In the genomic region with DNA sequence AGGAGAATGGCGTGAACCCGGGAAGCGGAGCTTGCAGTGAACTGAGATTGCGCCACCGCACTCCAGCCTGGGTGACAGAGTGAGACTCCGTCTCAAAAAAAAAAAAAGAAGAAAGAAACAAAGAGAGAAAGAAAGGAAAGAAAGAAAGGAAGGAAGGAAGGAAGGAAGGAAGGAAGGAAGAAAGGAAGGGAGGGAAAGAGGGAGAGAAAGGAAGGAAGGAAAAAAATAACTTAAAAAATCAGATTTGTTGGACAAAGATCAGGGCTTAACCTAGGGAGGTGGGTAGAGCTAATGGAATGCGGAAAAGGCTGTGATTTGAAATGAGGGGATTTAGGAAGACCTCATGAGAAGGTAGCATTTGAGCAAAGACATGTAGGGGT, we compare ENCODE assay signal across 10 cellular contexts. TPM values are rescaled to one million over a fixed set of nuclear protein-coding genes. Genes with fewer than 3 reads are reported as not detected.
DNase-seq lines count a peak whose midpoint lies in the region; ATAC-seq and TF ChIP-seq lines count a peak whose summit lies in the region.
"Not testable (repeated sequence)": the region's sequence is repeated elsewhere in the genome, so short reads cannot be mapped to it uniquely, and the experiment has no call there.
"Had no signal": no experiment of that assay in that cellular context is flagged by ENCODE, and none has a peak within 500 bp of the region (broad histone marks: within the 10 kb centered on the region; RNA-seq: fewer than 3 reads in every experiment).

No MANE protein-coding gene starts in this region.

- not testable (repeated sequence) for H3K36me3 ChIP-seq in HEK293 (ENCODE audit: control insufficient read depth in 2 of 2, insufficient read depth in 1 of 2, low read length in 2 of 2); thymus (ENCODE audit: control insufficient read depth, insufficient read depth)

- peaks cover 27% of the 10 kb centered on the region for H3K36me3 Mint-ChIP-seq in T-helper 1 cell treated with Interleukin-12 subunit alpha and Interleukin-12 subunit beta and Interleukin-4 antibody, amounts not matched to agents 30 μg/mL and 1 μg/mL, for 36 hours (ENCODE audit: low read depth)
- peaks cover 22% of the 10 kb centered on the region for H3K36me3 Mint-ChIP-seq in activated CD8-positive, alpha-beta memory T cell treated with anti-CD3 and anti-CD28 coated beads, Interleukin-2, amount 10 ng/mL, durations not matched to agents 7 days and 5 days
- peaks cover 24% of the 10 kb centered on the region for H3K36me3 Mint-ChIP-seq in activated naive CD8-positive, alpha-beta T cell treated with anti-CD3 and anti-CD28 coated beads, Interleukin-2, amount 10 ng/mL, durations not matched to agents 7 days and 5 days
- peaks cover 0 to 18% of the 10 kb centered on the region in 2 donors for H3K36me3 Mint-ChIP-seq in naive B cell

- H3K27ac ChIP-seq in HEK293 (ENCODE audit: extremely low read depth, low read depth, low read length), result not testable (repeated sequence)
- H3K27ac ChIP-seq in thymus (ENCODE audit: low read depth), result peak overlapping the region; percentile 93

- WGBS in thymus, result 93% methylated on average over 7 of the region's 7 CpGs

- peak overlapping the region; percentile 89 for H3K27ac Mint-ChIP-seq in T-helper 1 cell treated with Interleukin-12 subunit alpha and Interleukin-12 subunit beta and Interleukin-4 antibody, amounts not matched to agents 30 μg/mL and 1 μg/mL, for 36 hours
- peak overlapping the region; percentile 89 for H3K27ac Mint-ChIP-seq in activated CD8-positive, alpha-beta memory T cell treated with anti-CD3 and anti-CD28 coated beads, Interleukin-2, amount 10 ng/mL, durations not matched to agents 7 days and 5 days
- peak overlapping the region; percentile 93 for H3K27ac Mint-ChIP-seq in activated naive CD8-positive, alpha-beta T cell treated with anti-CD3 and anti-CD28 coated beads, Interleukin-2, amount 10 ng/mL, durations not matched to agents 7 days and 5 days
- H3K27ac Mint-ChIP-seq in naive B cell, result peak overlapping the region; percentile 91 to 98 (median 96)

- POLR2A ChIA-PET in HEK293 (lab: Yijun Ruan, JAX), result not testable (repeated sequence)
- POLR2A ChIA-PET in activated naive CD8-positive, alpha-beta T cell treated with anti-CD3 and anti-CD28 coated beads, Interleukin-2, amount 10 ng/mL, durations not matched to agents 7 days and 5 days (lab: Charles Lee), result interaction anchor here (0.8 to 6.8 kb wide), 7 partner anchors 19 to 411 kb away, joined by 3 to 88 read pairs (median 6); a partner anchor contains a TSS

- H3K27me3 ChIP-seq in thymus (ENCODE audit: control insufficient read depth, insufficient read depth), result not testable (repeated sequence)

- H3K4me1 Mint-ChIP-seq in T-helper 1 cell treated with Interleukin-12 subunit alpha and Interleukin-12 subunit beta and Interleukin-4 antibody, amounts not matched to agents 30 μg/mL and 1 μg/mL, for 36 hours (ENCODE audit: low read depth), result peaks cover 46% of the 10 kb centered on the region
- H3K4me1 Mint-ChIP-seq in activated CD8-positive, alpha-beta memory T cell treated with anti-CD3 and anti-CD28 coated beads, Interleukin-2, amount 10 ng/mL, durations not matched to agents 7 days and 5 days, result peaks cover 49% of the 10 kb centered on the region
- peaks cover 45% of the 10 kb centered on the region for H3K4me1 Mint-ChIP-seq in activated naive CD8-positive, alpha-beta T cell treated with anti-CD3 and anti-CD28 coated beads, Interleukin-2, amount 10 ng/mL, durations not matched to agents 7 days and 5 days
- H3K4me1 Mint-ChIP-seq in naive B cell, result peaks cover 58 to 73% (median 60%) of the 10 kb centered on the region in 3 donors

- H3K4me1 ChIP-seq in HEK293 (ENCODE audit: control insufficient read depth, insufficient read depth, low read length), result not testable (repeated sequence)
- peaks cover 13% of the 10 kb centered on the region for H3K4me1 ChIP-seq in thymus (ENCODE audit: control insufficient read depth, insufficient read depth, low read length)

- not testable (repeated sequence) for TF ChIP-seq CTCF in HEK293 (tag by site-specific recombination; IDR thresholded peaks at IDR 0.05)

- CTCF ChIA-PET in HEK293 (lab: Yijun Ruan, JAX), result interaction anchor here (0.6 to 1.8 kb wide), 4 partner anchors 34 to 140 kb away, joined by 3 to 9 read pairs (median 4); a partner anchor contains a TSS
- CTCF ChIA-PET in activated CD8-positive, alpha-beta memory T cell treated with anti-CD3 and anti-CD28 coated beads, Interleukin-2, amount 10 ng/mL, durations not matched to agents 7 days and 5 days (lab: Charles Lee), result interaction anchor here (0.7 to 4.8 kb wide), 8 partner anchors 30 to 255 kb away, joined by 3 to 46 read pairs (median 8); a partner anchor contains a TSS

- DNase-seq in activated CD8-positive, alpha-beta memory T cell treated with anti-CD3 and anti-CD28 coated beads, Interleukin-2, amount 10 ng/mL, durations not matched to agents 7 days and 5 days; activated naive CD8-positive, alpha-beta T cell treated with anti-CD3 and anti-CD28 coated beads, Interleukin-2, amount 10 ng/mL, durations not matched to agents 7 days and 5 days; naive B cell: not testable (repeated sequence)

- H3K4me3 ChIP-seq in HEK293 (ENCODE audit: low read depth, low read length); thymus (ENCODE audit: low read length): not testable (repeated sequence)

- H3K9me3 Mint-ChIP-seq in T-helper 1 cell treated with Interleukin-12 subunit alpha and Interleukin-12 subunit beta and Interleukin-4 antibody, amounts not matched to agents 30 μg/mL and 1 μg/mL, for 36 hours, result peaks cover 12% of the 10 kb centered on the region
- not testable (repeated sequence) for H3K9me3 Mint-ChIP-seq in activated CD8-positive, alpha-beta memory T cell treated with anti-CD3 and anti-CD28 coated beads, Interleukin-2, amount 10 ng/mL, durations not matched to agents 7 days and 5 days (ENCODE audit: low read depth); activated naive CD8-positive, alpha-beta T cell treated with anti-CD3 and anti-CD28 coated beads, Interleukin-2, amount 10 ng/mL, durations not matched to agents 7 days and 5 days; naive B cell

- peak overlapping the region; percentile 56 for H3K4me3 Mint-ChIP-seq in T-helper 1 cell treated with Interleukin-12 subunit alpha and Interleukin-12 subunit beta and Interleukin-4 antibody, amounts not matched to agents 30 μg/mL and 1 μg/mL, for 36 hours
- peak overlapping the region; percentile 96 for H3K4me3 Mint-ChIP-seq in activated CD8-positive, alpha-beta memory T cell treated with anti-CD3 and anti-CD28 coated beads, Interleukin-2, amount 10 ng/mL, durations not matched to agents 7 days and 5 days
- H3K4me3 Mint-ChIP-seq in activated naive CD8-positive, alpha-beta T cell treated with anti-CD3 and anti-CD28 coated beads, Interleukin-2, amount 10 ng/mL, durations not matched to agents 7 days and 5 days, result peak overlapping the region; percentile 53
- peak overlapping the region; percentile 75 to 99 (median 91) for H3K4me3 Mint-ChIP-seq in naive B cell

- not testable (repeated sequence) for H3K27me3 Mint-ChIP-seq in T-helper 1 cell treated with Interleukin-12 subunit alpha and Interleukin-12 subunit beta and Interleukin-4 antibody, amounts not matched to agents 30 μg/mL and 1 μg/mL, for 36 hours (ENCODE audit: low read depth); activated CD8-positive, alpha-beta memory T cell treated with anti-CD3 and anti-CD28 coated beads, Interleukin-2, amount 10 ng/mL, durations not matched to agents 7 days and 5 days; activated naive CD8-positive, alpha-beta T cell treated with anti-CD3 and anti-CD28 coated beads, Interleukin-2, amount 10 ng/mL, durations not matched to agents 7 days and 5 days; naive B cell

- not testable (repeated sequence) for H3K9me3 ChIP-seq in HEK293 (ENCODE audit: control insufficient read depth, insufficient read depth, low read depth, low read length); thymus (ENCODE audit: control insufficient read depth)

- ATAC-seq in activated CD8-positive, alpha-beta memory T cell treated with anti-CD3 and anti-CD28 coated beads, Interleukin-2, amount 10 ng/mL, durations not matched to agents 7 days and 5 days; activated naive CD8-positive, alpha-beta T cell treated with anti-CD3 and anti-CD28 coated beads, Interleukin-2, amount 10 ng/mL, durations not matched to agents 7 days and 5 days (ENCODE audit: low read depth); naive B cell (ENCODE audit: low read depth in 2 of 2): not testable (repeated sequence)

RNA-seq across cellular contexts. Expression of a gene that starts 0.9 kb away (rescaled TPM):
- 100 to 1,000 TPM in 1 of 2 experiments, 10 to 100 TPM in 1; 98.5 to 114 TPM for total RNA-seq in activated CD8-positive, alpha-beta memory T cell treated with anti-CD3 and anti-CD28 coated beads, Interleukin-2, amount 10 ng/mL, durations not matched to agents 7 days and 5 days
- 100 to 1,000 TPM; 108 to 113 TPM for total RNA-seq in activated naive CD8-positive, alpha-beta T cell treated with anti-CD3 and anti-CD28 coated beads, Interleukin-2, amount 10 ng/mL, durations not matched to agents 7 days and 5 days
- 10 to 100 TPM; 17.9 to 34.0 (median 23.7) TPM for polyA plus RNA-seq in naive B cell (ENCODE audit: low read depth in 6 of 6)
- 42.2 TPM for polyA plus RNA-seq in thymus
- total RNA-seq: chondrocyte, glomerular endothelial cell, M059J had no signal

RNA-seq across cellular contexts. Expression of a gene that starts 4.4 kb away (rescaled TPM):
- total RNA-seq in activated CD8-positive, alpha-beta memory T cell treated with anti-CD3 and anti-CD28 coated beads, Interleukin-2, amount 10 ng/mL, durations not matched to agents 7 days and 5 days, result 10 to 100 TPM; 13.8 to 22.3 TPM
- 10 to 100 TPM; 35.5 to 35.7 TPM for total RNA-seq in activated naive CD8-positive, alpha-beta T cell treated with anti-CD3 and anti-CD28 coated beads, Interleukin-2, amount 10 ng/mL, durations not matched to agents 7 days and 5 days
- polyA plus RNA-seq in naive B cell (ENCODE audit: low read depth in 6 of 6) (10 to 100 TPM in 5 of 6 donors, 1 to 10 TPM in 1; 7.5 to 39.5 (median 22.3) TPM), thymus (18.8 TPM)
- total RNA-seq: M059J, occipital lobe had no signal

RNA-seq across cellular contexts. Expression of a gene that starts 32.2 kb away (rescaled TPM):
- total RNA-seq in activated CD8-positive, alpha-beta memory T cell treated with anti-CD3 and anti-CD28 coated beads, Interleukin-2, amount 10 ng/mL, durations not matched to agents 7 days and 5 days, result 10 to 100 TPM; 13.7 to 22.2 TPM
- total RNA-seq in activated naive CD8-positive, alpha-beta T cell treated with anti-CD3 and anti-CD28 coated beads, Interleukin-2, amount 10 ng/mL, durations not matched to agents 7 days and 5 days, result 10 to 100 TPM; 10.1 to 10.7 TPM
- polyA plus RNA-seq in naive B cell (ENCODE audit: low read depth in 6 of 6) (1 to 10 TPM in 5 of 6 donors, not detected in 1; 2.7 to 5.1 (median 3.2) TPM), thymus (52.2 TPM)

RNA-seq across cellular contexts. Expression of a gene that starts 34.3 kb away (rescaled TPM):
- 100 to 1,000 TPM in 1 of 2 experiments, 10 to 100 TPM in 1; 77.2 to 100 TPM for total RNA-seq in activated CD8-positive, alpha-beta memory T cell treated with anti-CD3 and anti-CD28 coated beads, Interleukin-2, amount 10 ng/mL, durations not matched to agents 7 days and 5 days
- total RNA-seq in activated naive CD8-positive, alpha-beta T cell treated with anti-CD3 and anti-CD28 coated beads, Interleukin-2, amount 10 ng/mL, durations not matched to agents 7 days and 5 days, result 10 to 100 TPM; 82.8 to 91.7 TPM
- polyA plus RNA-seq in naive B cell (ENCODE audit: low read depth in 6 of 6), result 100 to 1,000 TPM in 1 of 6 donors, 10 to 100 TPM in 5; 55.2 to 122 (median 79.5) TPM
- 106 TPM for polyA plus RNA-seq in thymus

RNA-seq across cellular contexts. Expression of a gene that starts 51.2 kb away (rescaled TPM):
- total RNA-seq in activated CD8-positive, alpha-beta memory T cell treated with anti-CD3 and anti-CD28 coated beads, Interleukin-2, amount 10 ng/mL, durations not matched to agents 7 days and 5 days, result 1 to 10 TPM in 1 of 2 experiments, under 1 TPM in 1; 0.67 to 1.0 TPM
- total RNA-seq in activated naive CD8-positive, alpha-beta T cell treated with anti-CD3 and anti-CD28 coated beads, Interleukin-2, amount 10 ng/mL, durations not matched to agents 7 days and 5 days, result 1 to 10 TPM; 2.0 to 2.1 TPM
- polyA plus RNA-seq in naive B cell (ENCODE audit: low read depth in 6 of 6), result not detected
- 311 TPM for polyA plus RNA-seq in thymus
